Comparison of ENCODE assay signal across 25 cellular contexts in genomic region chr7:666454-667292, GRCh38. TPM values are rescaled to one million over a fixed set of nuclear protein-coding genes. Genes with fewer than 3 reads are reported as not detected.
DNase-seq lines count a peak whose midpoint lies in the region; ATAC-seq, FAIRE-seq and TF ChIP-seq lines count a peak whose summit lies in the region.
"Had no signal": no experiment of that assay in that cellular context is flagged by ENCODE, and none has a peak within 500 bp of the region (broad histone marks: within the 10 kb centered on the region; RNA-seq: fewer than 3 reads in every experiment).

No MANE protein-coding gene starts in this region.

- no peaks in the 10 kb centered on the region for H3K36me3 ChIP-seq in endothelial cell of umbilical vein (ENCODE audit: control insufficient read depth in 2 of 2, extremely low read depth in 1 of 2, insufficient read depth in 2 of 2, low read length in 2 of 2)
- H3K36me3 ChIP-seq in rectal smooth muscle tissue (ENCODE audit: control insufficient read depth, insufficient read depth, low read length): no peaks in the 10 kb centered on the region
- H3K36me3 ChIP-seq: gastrocnemius medialis, HAP-1, left lung had no signal

- H3K4me1 ChIP-seq in endothelial cell of umbilical vein (ENCODE audit: control insufficient read depth, extremely low read depth, insufficient read depth, low read length): no peaks in the 10 kb centered on the region
- peaks cover 44% of the 10 kb centered on the region for H3K4me1 ChIP-seq in rectal smooth muscle tissue (ENCODE audit: control insufficient read depth, insufficient read depth, low read length)
- H3K4me1 ChIP-seq: HAP-1 had no signal

- BruUV-seq in endothelial cell of umbilical vein (replicated peaks; lab: Mats Ljungman, UMichigan): no TSS peak

- no peaks in the 10 kb centered on the region for H3K9me3 ChIP-seq in endothelial cell of umbilical vein (replicated peaks; ENCODE audit: control insufficient read depth, insufficient read depth, low read length)
- H3K9me3 ChIP-seq: gastrocnemius medialis, HAP-1 had no signal

- no peak overlapping the region for H3K4me2 ChIP-seq in endothelial cell of umbilical vein (ENCODE audit: insufficient read depth, low read length)
- H3K4me2 ChIP-seq: KMS-11 had no signal

- H3K4me1 Mint-ChIP-seq in stimulated activated naive CD8-positive, alpha-beta T cell treated with anti-CD3 and anti-CD28 coated beads, Interleukin-15, amount 100 ng/mL, for 72 hours: peaks cover 15% of the 10 kb centered on the region
- peaks cover 7 to 14% of the 10 kb centered on the region in 2 donors for H3K4me1 Mint-ChIP-seq in stimulated activated naive B cell treated with anti-CD40 and anti-IgM and Interleukin-4, amounts not matched to agents 10 μg/mL and 1 μg/mL and 100 μg/mL, for 72 hours
- H3K4me1 Mint-ChIP-seq: CD8-positive, alpha-beta memory T cell had no signal

- no peaks in the 10 kb centered on the region for H3K27me3 Mint-ChIP-seq in stimulated activated naive CD8-positive, alpha-beta T cell treated with anti-CD3 and anti-CD28 coated beads, Interleukin-15, amount 100 ng/mL, for 72 hours
- no peaks in the 10 kb centered on the region for H3K27me3 Mint-ChIP-seq in stimulated activated naive B cell treated with anti-CD40 and anti-IgM and Interleukin-4, amounts not matched to agents 10 μg/mL and 1 μg/mL and 100 μg/mL, for 72 hours
- H3K27me3 Mint-ChIP-seq: activated CD8-positive, alpha-beta T cell treated with anti-CD3 and anti-CD28 coated beads for 36 hours; activated naive CD8-positive, alpha-beta T cell; brain; CD8-positive, alpha-beta memory T cell had no signal

- peak; percentile 31 for FAIRE-seq in endothelial cell of umbilical vein (lab: Jason Lieb, UNC)

- H3K27ac Mint-ChIP-seq in stimulated activated naive CD8-positive, alpha-beta T cell treated with anti-CD3 and anti-CD28 coated beads, Interleukin-15, amount 100 ng/mL, for 72 hours: no peak overlapping the region
- no peak overlapping the region for H3K27ac Mint-ChIP-seq in stimulated activated naive B cell treated with anti-CD40 and anti-IgM and Interleukin-4, amounts not matched to agents 10 μg/mL and 1 μg/mL and 100 μg/mL, for 72 hours
- H3K27ac Mint-ChIP-seq: activated CD8-positive, alpha-beta T cell treated with anti-CD3 and anti-CD28 coated beads for 36 hours; activated naive CD8-positive, alpha-beta T cell; CD8-positive, alpha-beta memory T cell had no signal

- H3K79me2 ChIP-seq in endothelial cell of umbilical vein (ENCODE audit: control insufficient read depth, insufficient read depth, low read length): no peaks in the 10 kb centered on the region

- CTCF ChIA-PET in endothelial cell of umbilical vein (lab: Charles Lee): no interaction called here

- no peak overlapping the region for H3K27ac ChIP-seq in endothelial cell of umbilical vein (ENCODE audit: insufficient read depth, low read depth, low read length)
- H3K27ac ChIP-seq in rectal smooth muscle tissue (ENCODE audit: low read depth, low read length): peak overlapping the region; percentile 71
- H3K27ac ChIP-seq: epithelial cell of prostate, gastrocnemius medialis, KMS-11 had no signal

- POLR2A ChIA-PET in endothelial cell of umbilical vein (lab: Charles Lee): no interaction called here

- H3K9ac ChIP-seq in endothelial cell of umbilical vein (replicated peaks; ENCODE audit: extremely low read depth, insufficient read depth, low read length) (no peak overlapping the region), rectal smooth muscle tissue (ENCODE audit: low read length) (no peak overlapping the region)
- H3K9ac ChIP-seq: KMS-11 had no signal

- dilution Hi-C loops in endothelial cell of umbilical vein (cut with MboI; ENCODE audit: extremely low pct_ligation_motif_present, low sequenced_read_pairs): no loop called here

- no peak for TF ChIP-seq CTCF in endothelial cell of umbilical vein (IDR thresholded peaks at IDR 0.05; ENCODE audit: extremely low read depth in 1 of 2, insufficient read depth in 1 of 2, low read depth in 1 of 2, low read length in 2 of 2)

- H3K27me3 ChIP-seq in endothelial cell of umbilical vein (ENCODE audit: control insufficient read depth in 2 of 2, insufficient read depth in 2 of 2, low read length in 2 of 2) (no peaks in the 10 kb centered on the region), rectal smooth muscle tissue (ENCODE audit: control insufficient read depth, insufficient read depth, low read length) (no peaks in the 10 kb centered on the region)
- H3K27me3 ChIP-seq: gastrocnemius medialis, left lung had no signal

- peak; percentile 11 for ATAC-seq in stimulated activated naive CD8-positive, alpha-beta T cell treated with anti-CD3 and anti-CD28 coated beads, Interleukin-15, amount 100 ng/mL, for 72 hours
- no peak for ATAC-seq in stimulated activated naive CD8-positive, alpha-beta T cell treated with anti-CD3 and anti-CD28 coated beads, Interleukin-15, Interleukin-2, amounts not matched to agents 100 U/mL and 50 U/mL, for 24 hours
- no peak for ATAC-seq in GM19324 (IDR thresholded peaks at IDR 0.05; ENCODE audit: low FRiP score, unreplicated experiment)
- ATAC-seq in stimulated activated naive B cell treated with anti-CD40 and anti-IgM and Interleukin-4, amounts not matched to agents 10 μg/mL and 1 μg/mL and 100 μg/mL, for 72 hours (replicated peaks): no peak
- ATAC-seq: activated CD8-positive, alpha-beta T cell treated with anti-CD3 and anti-CD28 coated beads for 36 hours; gastrocnemius medialis had no signal

- no peak for TF ChIP-seq POLR2A in endothelial cell of umbilical vein (IDR thresholded peaks at IDR 0.05; ENCODE audit: low read depth, low read length)

- H3K4me3 ChIP-seq in endothelial cell of umbilical vein (replicated peaks in 1 of 3; ENCODE audit: insufficient read depth in 1 of 3, low read depth in 1 of 3, low read length in 3 of 3): no peak overlapping the region
- H3K4me3 ChIP-seq in rectal smooth muscle tissue (ENCODE audit: low read length): no peak overlapping the region
- H3K4me3 ChIP-seq: gastrocnemius medialis, HAP-1, left lung, smooth muscle cell had no signal

- no peaks in the 10 kb centered on the region for H3K9me1 ChIP-seq in endothelial cell of umbilical vein (replicated peaks; ENCODE audit: control insufficient read depth, extremely low read depth, insufficient read depth, low read length)

- no peak overlapping the region for H3K4me3 Mint-ChIP-seq in stimulated activated naive CD8-positive, alpha-beta T cell treated with anti-CD3 and anti-CD28 coated beads, Interleukin-15, amount 100 ng/mL, for 72 hours
- H3K4me3 Mint-ChIP-seq in stimulated activated naive B cell treated with anti-CD40 and anti-IgM and Interleukin-4, amounts not matched to agents 10 μg/mL and 1 μg/mL and 100 μg/mL, for 72 hours: no peak overlapping the region
- H3K4me3 Mint-ChIP-seq: activated CD8-positive, alpha-beta T cell treated with anti-CD3 and anti-CD28 coated beads for 36 hours; activated naive CD8-positive, alpha-beta T cell; brain; CD8-positive, alpha-beta memory T cell had no signal

- H3K9me3 Mint-ChIP-seq in stimulated activated naive CD8-positive, alpha-beta T cell treated with anti-CD3 and anti-CD28 coated beads, Interleukin-15, amount 100 ng/mL, for 72 hours: peaks cover 6 to 7% of the 10 kb centered on the region in 2 donors
- H3K9me3 Mint-ChIP-seq in stimulated activated naive B cell treated with anti-CD40 and anti-IgM and Interleukin-4, amounts not matched to agents 10 μg/mL and 1 μg/mL and 100 μg/mL, for 72 hours: peaks cover 3 to 8% of the 10 kb centered on the region in 2 donors

- no peak for DNase-seq in stimulated activated naive CD8-positive, alpha-beta T cell treated with anti-CD3 and anti-CD28 coated beads, Interleukin-15, amount 100 ng/mL, for 72 hours
- DNase-seq in stimulated activated naive CD8-positive, alpha-beta T cell treated with anti-CD3 and anti-CD28 coated beads, Interleukin-15, Interleukin-2, amounts not matched to agents 100 U/mL and 50 U/mL, for 24 hours: no peak
- DNase-seq in endothelial cell of umbilical vein (ENCODE audit: low read depth, low spot score) (no peak), NCI-H2171 treated with DMSO at 0.1 percent for 48 hours (lab: John Stamatoyannopoulos, UW) (no peak), cerebellum (ENCODE audit: low spot score) (no peak)
- DNase-seq in stimulated activated naive B cell treated with anti-CD40 and anti-IgM and Interleukin-4, amounts not matched to agents 10 μg/mL and 1 μg/mL and 100 μg/mL, for 72 hours: no peak
- DNase-seq: activated CD8-positive, alpha-beta T cell treated with anti-CD3 and anti-CD28 coated beads for 36 hours; activated T-cell treated with anti-CD3 and anti-CD28 coated beads, Interleukin-2, amount 50 U/mL, for 48 hours; dermis blood vessel endothelial cell; gastrocnemius medialis; left lung; NCI-H1048; NCI-H510A treated with DMSO at 0.1 percent for 48 hours; SHP77 treated with DMSO at 0.1 percent for 48 hours; stimulated activated CD4-positive, alpha-beta T cell treated with anti-CD3 and anti-CD28 coated beads, Interleukin-4, amount 100 ng/mL, for 24 hours; T-helper 1 cell had no signal

- intact Hi-C loops in endothelial cell of umbilical vein (cut with micrococcal nuclease): no loop called here

- H4K20me1 ChIP-seq in endothelial cell of umbilical vein (replicated peaks; ENCODE audit: control insufficient read depth, extremely low read depth, insufficient read depth, low read length): no peaks in the 10 kb centered on the region

- peaks cover 23 to 29% of the 10 kb centered on the region in 2 donors for H3K36me3 Mint-ChIP-seq in stimulated activated naive B cell treated with anti-CD40 and anti-IgM and Interleukin-4, amounts not matched to agents 10 μg/mL and 1 μg/mL and 100 μg/mL, for 72 hours

- H2AFZ ChIP-seq in endothelial cell of umbilical vein (ENCODE audit: low read depth, low read length): no peak overlapping the region

TF ChIP-seq in endothelial cell of umbilical vein, 7 proteins besides CTCF, POLR2A, EP300 and RAD21 (continues in another document):
- no peak for TF ChIP-seq FOS (IDR thresholded peaks at IDR 0.05; ENCODE audit: borderline replicate concordance, insufficient read depth, low read length)
- no peak for TF ChIP-seq GATA2 (IDR thresholded peaks at IDR 0.05; ENCODE audit: insufficient read depth, insufficient read length, low read depth, low read length)
- no peak for TF ChIP-seq MAX (IDR thresholded peaks at IDR 0.05; ENCODE audit: insufficient read depth, insufficient read length)
- TF ChIP-seq JUN (IDR thresholded peaks at IDR 0.05; ENCODE audit: borderline replicate concordance, insufficient read depth, insufficient read length, low read depth): no peak

RNA-seq across cellular contexts. Expression of gene DNAAF5, which starts 59.8 kb away (rescaled TPM):
- total RNA-seq in endothelial cell of umbilical vein (45.4 and 49.3 TPM in 2 replicates), cerebellum (13.6 TPM)
- 65.5 and 81.8 TPM in 2 replicates for polyA plus RNA-seq in endothelial cell of umbilical vein
- 37.1 and 42.1 TPM in 2 replicates for polyA plus RNA-seq in endothelial cell of umbilical vein (2011; cell fraction: cytosol; rRNA removed)
- 40.8 and 41.7 TPM in 2 replicates for polyA plus RNA-seq in endothelial cell of umbilical vein (2011; cell fraction: nucleus; rRNA removed)
- 23.0 and 27.0 TPM in 2 replicates for polyA plus RNA-seq in endothelial cell of umbilical vein (2012)
- polyA minus RNA-seq in endothelial cell of umbilical vein: 43.2 and 50.3 TPM in 2 replicates
- 40.9 TPM for polyA minus RNA-seq in endothelial cell of umbilical vein (2011; cell fraction: cytosol; rRNA and poly(A)+ RNA removed)
- polyA minus RNA-seq in endothelial cell of umbilical vein (2011; cell fraction: nucleus; rRNA and poly(A)+ RNA removed): 23.3 and 31.6 TPM in 2 replicates
